8 cellular contexts compared by ENCODE assay signal in the genomic region with DNA sequence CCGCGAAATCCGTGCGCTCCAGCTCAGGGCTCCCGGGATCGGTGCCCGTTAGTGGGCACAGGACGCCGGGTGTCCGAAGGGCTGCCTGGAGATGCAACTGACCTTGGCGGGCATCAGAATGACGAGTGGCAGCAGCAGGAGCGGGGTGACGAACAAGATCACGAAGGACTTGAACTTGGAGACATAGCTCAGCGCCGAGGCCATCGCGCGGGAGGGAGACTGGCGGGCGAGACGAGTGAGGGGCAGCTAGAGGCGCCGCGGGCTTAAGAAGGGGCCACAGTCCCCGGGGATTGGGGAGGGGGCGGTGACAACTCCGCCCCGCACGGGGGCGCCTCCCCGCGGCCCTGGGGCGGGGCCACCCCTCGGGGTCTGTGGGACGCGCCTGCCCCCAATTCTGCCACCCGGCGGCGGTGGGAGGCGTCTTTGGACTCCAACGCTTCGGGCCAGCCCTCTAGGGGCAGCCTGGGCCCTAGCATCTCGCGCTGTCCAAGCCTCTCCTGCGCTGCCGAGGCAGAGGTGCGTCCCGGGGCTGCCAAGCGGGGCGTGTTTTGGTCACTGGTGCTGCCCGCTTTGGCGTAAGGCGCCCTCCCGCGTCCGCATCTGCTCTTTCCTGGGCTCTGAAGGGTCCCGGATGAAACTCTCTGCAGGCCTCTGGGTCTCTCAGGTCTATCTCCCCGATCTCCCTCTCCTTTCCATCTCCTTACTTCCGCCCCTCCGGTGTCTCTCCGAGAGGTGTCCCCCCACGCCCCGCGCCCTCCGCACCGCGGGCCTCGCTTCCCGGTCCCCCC. TPM values are rescaled to one million over a fixed set of nuclear protein-coding genes. Genes with fewer than 3 reads are reported as not detected.
A peak's percentile ranks its signal among the peaks of the same experiment; 100 is the strongest.
DNase-seq lines count a peak whose midpoint lies in the region; ATAC-seq lines count a peak whose summit lies in the region.

A gene (minus strand): TSS at position 240 of the 788 bp plus-strand sequence. CDS start 36 bp downstream, at position 204.

- peaks cover 52% of the 10 kb centered on the region for H3K27me3 Mint-ChIP-seq in activated naive CD4-positive, alpha-beta T cell treated with anti-CD3 and anti-CD28 coated beads for 36 hours (ENCODE audit: low read depth)

- ATAC-seq in Right ventricle myocardium inferior, result peak; percentile 34

- H3K4me3 Mint-ChIP-seq in activated naive CD4-positive, alpha-beta T cell treated with anti-CD3 and anti-CD28 coated beads for 36 hours, result peak within 1 kb of the TSS; percentile 57

- intact Hi-C loops in activated naive CD4-positive, alpha-beta T cell treated with anti-CD3 and anti-CD28 coated beads for 36 hours (cut with micrococcal nuclease), result no loop called here
- intact Hi-C loops in Right ventricle myocardium inferior (cut with DNase I), result no loop called here

- H3K9me3 Mint-ChIP-seq in activated naive CD4-positive, alpha-beta T cell treated with anti-CD3 and anti-CD28 coated beads for 36 hours, result peaks cover 3% of the 10 kb centered on the region

- DNase-seq in activated naive CD4-positive, alpha-beta T cell treated with anti-CD3 and anti-CD28 coated beads for 36 hours, result peak; percentile 17
- DNase-seq in activated naive CD4-positive, alpha-beta T cell treated with Interleukin-2 at 50 U/mL for 16 hours, result no peak
- DNase-seq in activated CD4-positive, alpha-beta T cell treated with anti-CD3 and anti-CD28 coated beads, Interleukin-2, amount 50 U/mL, for 48 hours, result peak; percentile 6 to 24
- no peak for DNase-seq in Right ventricle myocardium inferior (ENCODE audit: missing footprints)
- DNase-seq in putamen (ENCODE audit: low spot score), result peak; percentile 11
- no peak for DNase-seq in NCI-H510A treated with DMSO at 0.1 percent for 48 hours (lab: John Stamatoyannopoulos, UW)
- DNase-seq in NCI-H2081 treated with DMSO at 0.1 percent for 48 hours (lab: John Stamatoyannopoulos, UW), result no peak
- no peak for DNase-seq in SW480 (ENCODE audit: low spot score)

- no peaks in the 10 kb centered on the region for H3K36me3 Mint-ChIP-seq in activated naive CD4-positive, alpha-beta T cell treated with anti-CD3 and anti-CD28 coated beads for 36 hours (ENCODE audit: low read depth)

- CTCF ChIA-PET in activated naive CD4-positive, alpha-beta T cell treated with anti-CD3 and anti-CD28 coated beads for 36 hours (lab: Charles Lee), result no interaction called here

- H3K27ac Mint-ChIP-seq in activated naive CD4-positive, alpha-beta T cell treated with anti-CD3 and anti-CD28 coated beads for 36 hours, result no peak within 1 kb of the TSS

- H3K4me1 Mint-ChIP-seq in activated naive CD4-positive, alpha-beta T cell treated with anti-CD3 and anti-CD28 coated beads for 36 hours (ENCODE audit: low read depth), result peaks cover 16% of the 10 kb centered on the region

RNA-seq across cellular contexts. Expression of the gene that starts here (rescaled TPM):
- not detected for total RNA-seq in activated naive CD4-positive, alpha-beta T cell treated with anti-CD3 and anti-CD28 coated beads for 36 hours
- not detected for total RNA-seq in Right ventricle myocardium inferior

Comparison
In these comparisons a context has a peak if more than half of its experiments do, and no peak if none do; other contexts are left out.
1. Peak in DNase-seq in activated naive CD4-positive, alpha-beta T cell treated with anti-CD3 and anti-CD28 coated beads for 36 hours; RNA of the gene not detected or under 1 TPM.
2. Peak in ATAC-seq in Right ventricle myocardium inferior; RNA of the gene not detected or under 1 TPM.
3. DNase-seq: peak in activated CD4-positive, alpha-beta T cell treated with anti-CD3 and anti-CD28 coated beads, Interleukin-2, amount 50 U/mL, for 48 hours (2 of 2) and putamen (single experiment); none in activated naive CD4-positive, alpha-beta T cell treated with Interleukin-2 at 50 U/mL for 16 hours (single experiment), Right ventricle myocardium inferior (single experiment), NCI-H510A treated with DMSO at 0.1 percent for 48 hours (single experiment), NCI-H2081 treated with DMSO at 0.1 percent for 48 hours (single experiment) and SW480 (single experiment).